ENCODE assay signal across 12 cellular contexts in genomic region chr22:22898401-22898950, GRCh38. TPM values are rescaled to one million over a fixed set of nuclear protein-coding genes. Genes with fewer than 3 reads are reported as not detected.
"Had no signal": no experiment of that assay in that cellular context is flagged by ENCODE, and none has a peak within 500 bp of the region (broad histone marks: within the 10 kb centered on the region; RNA-seq: fewer than 3 reads in every experiment).

No MANE protein-coding gene starts in this region.

RNA-seq across cellular contexts. Expression of gene IGLL5, which starts 10.9 kb away (rescaled TPM):
- total RNA-seq: activated CD4-positive, alpha-beta memory T cell treated with anti-CD3 and anti-CD28 coated beads for 36 hours; activated CD4-positive, alpha-beta T cell treated with anti-CD3 and anti-CD28 coated beads, Interleukin-2, amount 10 ng/mL, durations not matched to agents 24 days and 14 days; activated CD8-positive, alpha-beta memory T cell treated with anti-CD3 and anti-CD28 coated beads for 36 hours; activated T-helper 17 cell treated with anti-CD3 and anti-CD28 coated beads, Interleukin-2, amount 50 U/mL, for 72 hours; dermis blood vessel endothelial cell; foreskin keratinocyte; kidney epithelial cell; lower leg skin; osteocyte; progenitor cell of endocrine pancreas; renal cortical epithelial cell; suprapubic skin had no signal
- polyA plus RNA-seq: foreskin keratinocyte had no signal
